In genomic region chr12:132536102-132536876, GRCh38 we compare ENCODE assay signal across 18 cellular contexts.
"Had no signal": no experiment of that assay in that cellular context is flagged by ENCODE, and none has a peak within 500 bp of the region (broad histone marks: within the 10 kb centered on the region; RNA-seq: fewer than 3 reads in every experiment).

No MANE protein-coding gene starts in this region.

- H3K27ac ChIP-seq: ascending aorta, dorsolateral prefrontal cortex, esophagus muscularis mucosa, left lung, suprapubic skin, upper lobe of left lung had no signal

- H3K4me3 Mint-ChIP-seq: activated CD4-positive, alpha-beta memory T cell treated with anti-CD3 and anti-CD28 coated beads for 36 hours; activated CD8-positive, alpha-beta memory T cell treated with anti-CD3 and anti-CD28 coated beads, Interleukin-2, amount 10 ng/mL, durations not matched to agents 7 days and 5 days; activated naive CD4-positive, alpha-beta T cell treated with anti-CD3 and anti-CD28 coated beads, Interleukin-2, amount 10 ng/mL, durations not matched to agents 7 days and 5 days; activated T-cell treated with anti-CD3 and anti-CD28 coated beads, Interleukin-2, amount 50 U/mL, for 24 hours; nephron; stimulated activated naive CD8-positive, alpha-beta T cell treated with anti-CD3 and anti-CD28 coated beads, Interleukin-15, Interleukin-2, amounts not matched to agents 100 ng/mL and 50 ng/mL, for 24 hours had no signal

- H3K27me3 Mint-ChIP-seq: activated CD4-positive, alpha-beta memory T cell treated with anti-CD3 and anti-CD28 coated beads for 36 hours; activated CD8-positive, alpha-beta memory T cell treated with anti-CD3 and anti-CD28 coated beads, Interleukin-2, amount 10 ng/mL, durations not matched to agents 7 days and 5 days; activated T-cell treated with anti-CD3 and anti-CD28 coated beads, Interleukin-2, amount 50 U/mL, for 24 hours; stimulated activated naive CD8-positive, alpha-beta T cell treated with anti-CD3 and anti-CD28 coated beads, Interleukin-15, Interleukin-2, amounts not matched to agents 100 ng/mL and 50 ng/mL, for 24 hours had no signal

- H3K4me1 Mint-ChIP-seq: activated naive CD4-positive, alpha-beta T cell treated with anti-CD3 and anti-CD28 coated beads, Interleukin-2, amount 10 ng/mL, durations not matched to agents 7 days and 5 days had no signal

- H3K27ac Mint-ChIP-seq: activated CD4-positive, alpha-beta memory T cell treated with anti-CD3 and anti-CD28 coated beads for 36 hours; activated CD8-positive, alpha-beta memory T cell treated with anti-CD3 and anti-CD28 coated beads, Interleukin-2, amount 10 ng/mL, durations not matched to agents 7 days and 5 days; activated naive CD4-positive, alpha-beta T cell treated with anti-CD3 and anti-CD28 coated beads, Interleukin-2, amount 10 ng/mL, durations not matched to agents 7 days and 5 days; activated T-cell treated with anti-CD3 and anti-CD28 coated beads, Interleukin-2, amount 50 U/mL, for 24 hours; stimulated activated naive CD8-positive, alpha-beta T cell treated with anti-CD3 and anti-CD28 coated beads, Interleukin-15, Interleukin-2, amounts not matched to agents 100 ng/mL and 50 ng/mL, for 24 hours had no signal

- H3K9me3 ChIP-seq: esophagus muscularis mucosa, left lung, suprapubic skin, upper lobe of left lung had no signal

- H3K4me3 ChIP-seq: ascending aorta, dorsolateral prefrontal cortex, esophagus muscularis mucosa, left lung, suprapubic skin, upper lobe of left lung had no signal

- DNase-seq: activated CD4-positive, alpha-beta memory T cell treated with anti-CD3 and anti-CD28 coated beads for 36 hours; activated CD4-positive, alpha-beta T cell treated with anti-CD3 and anti-CD28 coated beads for 1 hour; activated CD8-positive, alpha-beta memory T cell treated with anti-CD3 and anti-CD28 coated beads, Interleukin-2, amount 10 ng/mL, durations not matched to agents 7 days and 5 days; activated naive CD4-positive, alpha-beta T cell treated with anti-CD3 and anti-CD28 coated beads, Interleukin-2, amount 10 ng/mL, durations not matched to agents 7 days and 5 days; activated T-cell treated with anti-CD3 and anti-CD28 coated beads, Interleukin-2, amount 50 U/mL, for 24 hours; dorsolateral prefrontal cortex; hippocampal formation; kidney; left lung; mammary epithelial cell; SW 1271 had no signal

- H3K4me1 ChIP-seq: ascending aorta, left lung, suprapubic skin, upper lobe of left lung had no signal

- H3K36me3 ChIP-seq: left lung, upper lobe of left lung had no signal

- FAIRE-seq: kidney had no signal

- H3K36me3 Mint-ChIP-seq: activated CD4-positive, alpha-beta memory T cell treated with anti-CD3 and anti-CD28 coated beads for 36 hours had no signal

- ATAC-seq: activated CD8-positive, alpha-beta memory T cell treated with anti-CD3 and anti-CD28 coated beads, Interleukin-2, amount 10 ng/mL, durations not matched to agents 7 days and 5 days; left lung; sciatic nerve had no signal

- H3K27me3 ChIP-seq: ascending aorta, dorsolateral prefrontal cortex, esophagus muscularis mucosa, left lung, suprapubic skin, upper lobe of left lung had no signal
